Comparison of ENCODE assay signal across 1 cellular context in genomic region chr6:98947411-98948292, GRCh38.
TF ChIP-seq lines count a peak whose summit lies in the region.

FBXL4 (minus strand) TSS chr6:98947946; CDS start chr6:98926988, 20,958 bp downstream.

TF ChIP-seq in K562, 482 proteins besides CTCF, POLR2A, EP300 and RAD21 (continued from another document):
- no peak for TF ChIP-seq ZBTB40 (IDR thresholded peaks at IDR 0.05)
- no peak; the same call in 1 of the 2 replicates for TF ChIP-seq ZBTB40 (CRISPR knock-in tag; IDR thresholded peaks at IDR 0.05)
- TF ChIP-seq ZKSCAN1 (IDR thresholded peaks at IDR 0.05; ENCODE audit: low read depth, low read length) = no peak
- TF ChIP-seq MEF2A (IDR thresholded peaks at IDR 0.05; ENCODE audit: control insufficient read depth, low read depth, low read length) = no peak
- TF ChIP-seq ZFP30 (CRISPR knock-in tag; IDR thresholded peaks at IDR 0.05; ENCODE audit: borderline replicate concordance) = no peak
- no peak for TF ChIP-seq MAFK (IDR thresholded peaks at IDR 0.05; ENCODE audit: low read length)
- TF ChIP-seq, protein P1, sequence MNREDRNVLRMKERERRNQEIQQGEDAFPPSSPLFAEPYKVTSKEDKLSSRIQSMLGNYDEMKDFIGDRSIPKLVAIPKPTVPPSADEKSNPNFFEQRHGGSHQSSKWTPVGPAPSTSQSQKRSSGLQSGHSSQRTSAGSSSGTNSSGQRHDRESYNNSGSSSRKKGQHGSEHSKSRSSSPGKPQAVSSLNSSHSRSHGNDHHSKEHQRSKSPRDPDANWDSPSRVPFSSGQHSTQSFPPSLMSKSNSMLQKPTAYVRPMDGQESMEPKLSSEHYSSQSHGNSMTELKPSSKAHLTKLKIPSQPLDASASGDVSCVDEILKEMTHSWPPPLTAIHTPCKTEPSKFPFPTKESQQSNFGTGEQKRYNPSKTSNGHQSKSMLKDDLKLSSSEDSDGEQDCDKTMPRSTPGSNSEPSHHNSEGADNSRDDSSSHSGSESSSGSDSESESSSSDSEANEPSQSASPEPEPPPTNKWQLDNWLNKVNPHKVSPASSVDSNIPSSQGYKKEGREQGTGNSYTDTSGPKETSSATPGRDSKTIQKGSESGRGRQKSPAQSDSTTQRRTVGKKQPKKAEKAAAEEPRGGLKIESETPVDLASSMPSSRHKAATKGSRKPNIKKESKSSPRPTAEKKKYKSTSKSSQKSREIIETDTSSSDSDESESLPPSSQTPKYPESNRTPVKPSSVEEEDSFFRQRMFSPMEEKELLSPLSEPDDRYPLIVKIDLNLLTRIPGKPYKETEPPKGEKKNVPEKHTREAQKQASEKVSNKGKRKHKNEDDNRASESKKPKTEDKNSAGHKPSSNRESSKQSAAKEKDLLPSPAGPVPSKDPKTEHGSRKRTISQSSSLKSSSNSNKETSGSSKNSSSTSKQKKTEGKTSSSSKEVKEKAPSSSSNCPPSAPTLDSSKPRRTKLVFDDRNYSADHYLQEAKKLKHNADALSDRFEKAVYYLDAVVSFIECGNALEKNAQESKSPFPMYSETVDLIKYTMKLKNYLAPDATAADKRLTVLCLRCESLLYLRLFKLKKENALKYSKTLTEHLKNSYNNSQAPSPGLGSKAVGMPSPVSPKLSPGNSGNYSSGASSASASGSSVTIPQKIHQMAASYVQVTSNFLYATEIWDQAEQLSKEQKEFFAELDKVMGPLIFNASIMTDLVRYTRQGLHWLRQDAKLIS (CRISPR knock-in tag; IDR thresholded peaks at IDR 0.05) = 0 out of 2 replicates have a peak, but pooled peaks have one; percentile 40
- TF ChIP-seq BRD9 (IDR thresholded peaks at IDR 0.05; ENCODE audit: low read depth, partially characterized antibody) = no peak
- TF ChIP-seq ERF (CRISPR knock-in tag; IDR thresholded peaks at IDR 0.05) = no peak
- TF ChIP-seq BCLAF1 (IDR thresholded peaks at IDR 0.05; ENCODE audit: borderline replicate concordance in 1 of 2, control insufficient read depth in 1 of 2, low read depth in 2 of 2, low read length in 1 of 2) = no peak
- TF ChIP-seq RBM17 (IDR thresholded peaks at IDR 0.05; ENCODE audit: borderline replicate concordance, low read depth, low read length) = no peak
- TF ChIP-seq CSDE1 (IDR thresholded peaks at IDR 0.05) = no peak
- TF ChIP-seq THAP7 (CRISPR knock-in tag; IDR thresholded peaks at IDR 0.05) = no peak
- TF ChIP-seq ZNF311 (CRISPR knock-in tag; IDR thresholded peaks at IDR 0.05) = no peak
TF ChIP-seq in K562: peak in this region for 66.
